In the genomic region with DNA sequence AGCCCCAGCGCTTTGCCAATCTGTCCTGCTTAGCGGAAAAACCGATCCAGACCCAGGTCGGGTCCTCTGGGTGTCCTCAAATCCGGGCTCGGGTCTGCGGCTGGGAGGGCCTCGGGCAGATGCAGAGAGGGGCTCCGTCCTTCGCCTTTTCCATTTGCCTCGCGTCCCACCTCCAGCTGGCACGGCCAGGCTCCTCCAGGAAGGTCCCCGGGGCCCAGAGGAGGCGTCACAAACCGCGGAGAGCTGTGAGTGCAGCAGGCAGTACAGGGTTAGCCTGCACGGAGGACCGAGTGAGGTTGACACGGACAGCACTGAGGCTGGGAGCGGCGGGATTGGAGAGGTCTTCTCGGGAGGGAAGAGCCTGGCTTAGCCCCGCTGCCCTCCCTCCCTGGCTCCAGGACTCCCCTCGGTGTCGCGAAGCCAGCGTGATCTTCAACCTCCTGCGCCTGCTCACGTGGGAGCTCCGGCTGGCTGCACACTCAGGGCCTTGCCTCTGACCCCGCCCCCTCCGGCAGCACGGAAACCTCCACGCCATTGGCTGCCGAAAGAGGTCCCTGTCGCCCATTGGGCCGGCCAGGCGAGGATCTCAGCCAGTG, we compare ENCODE assay signal across 1 cellular context.
TF ChIP-seq lines count a peak whose summit lies in the region.

No MANE protein-coding gene starts in this region.

TF ChIP-seq in HCT116, 20 proteins besides CTCF, POLR2A, EP300 and RAD21 (continued from another document):
- no peak for TF ChIP-seq FOSL1 (IDR thresholded peaks at IDR 0.05; ENCODE audit: low read depth)
- TF ChIP-seq ELF1 (IDR thresholded peaks at IDR 0.05; ENCODE audit: borderline replicate concordance, low read depth) = no peak
- TF ChIP-seq TCF7L2 (IDR thresholded peaks at IDR 0.05; ENCODE audit: borderline replicate concordance, extremely low read depth, insufficient read depth, insufficient read length) = no peak
- TF ChIP-seq EGR1 (IDR thresholded peaks at IDR 0.05; ENCODE audit: low read depth) = no peak
- TF ChIP-seq POLR2AphosphoS5 (IDR thresholded peaks at IDR 0.05; ENCODE audit: low read depth, low read length) = no peak
- no peak for TF ChIP-seq CEBPB (IDR thresholded peaks at IDR 0.05; ENCODE audit: low read depth)
- no peak for TF ChIP-seq EZH2 (IDR thresholded peaks at IDR 0.05)
- TF ChIP-seq SIN3A (IDR thresholded peaks at IDR 0.05; ENCODE audit: low read depth) = no peak
- TF ChIP-seq ZFX (IDR thresholded peaks at IDR 0.05) = no peak
- no peak for TF ChIP-seq YY1 (IDR thresholded peaks at IDR 0.05; ENCODE audit: extremely low read depth, insufficient replicate concordance, low read depth, low read length)
- no peak for TF ChIP-seq SRF (IDR thresholded peaks at IDR 0.05; ENCODE audit: low read depth)
- no peak for TF ChIP-seq EZH2phosphoT487 (IDR thresholded peaks at IDR 0.05; ENCODE audit: borderline replicate concordance)
- TF ChIP-seq JUND (IDR thresholded peaks at IDR 0.05) = no peak
